ENCODE assay signal across 8 cellular contexts in the genomic region with DNA sequence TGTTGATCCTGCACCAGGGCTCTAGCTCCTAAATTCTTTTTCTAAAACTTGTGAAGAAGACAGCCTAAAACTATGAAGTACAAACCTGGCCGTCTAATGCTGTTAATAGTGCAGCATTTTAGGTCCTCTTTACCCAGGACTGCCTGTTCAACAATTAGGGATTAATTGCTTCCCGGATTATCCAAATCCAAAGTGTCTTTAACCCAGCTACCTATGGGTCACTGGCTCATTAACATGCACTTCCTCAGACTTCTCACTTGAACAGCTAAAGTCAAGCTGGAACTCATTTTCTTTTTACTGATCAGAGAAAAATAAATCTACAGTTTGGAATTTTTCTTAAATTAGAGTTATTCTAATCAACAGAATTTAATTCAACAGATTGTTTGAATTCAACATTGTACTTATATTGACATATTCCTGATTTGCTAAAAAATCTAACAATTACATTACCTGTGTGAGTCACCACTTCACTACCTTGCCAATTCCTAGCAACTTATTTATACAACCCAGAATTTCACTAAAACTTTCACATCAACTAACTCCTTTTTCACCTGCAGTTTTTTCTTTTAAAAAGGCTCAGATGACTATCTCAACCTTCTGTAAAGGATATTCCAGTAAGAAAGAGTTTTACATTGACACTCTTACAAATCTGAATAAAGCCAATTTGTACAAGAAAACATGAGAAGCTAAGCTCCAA. TPM values are rescaled to one million over a fixed set of nuclear protein-coding genes. Genes with fewer than 3 reads are reported as not detected.
DNase-seq lines count a peak whose midpoint lies in the region; ATAC-seq and TF ChIP-seq lines count a peak whose summit lies in the region.

No MANE protein-coding gene starts in this region.

- H3K36me3 ChIP-seq in GM23248 (ENCODE audit: low read depth) (peaks cover 58% of the 10 kb centered on the region), SK-N-MC (ENCODE audit: insufficient read depth, low read length) (peaks cover 72% of the 10 kb centered on the region), skeletal muscle satellite cell (ENCODE audit: insufficient read depth, low read length) (peaks cover 72% of the 10 kb centered on the region)

- H3K9ac ChIP-seq in GM23248 (peak overlapping the region; percentile 100), SK-N-MC (ENCODE audit: insufficient read length) (peak overlapping the region; percentile 97), skeletal muscle satellite cell (ENCODE audit: low read depth, low read length) (peak overlapping the region; percentile 100)

- ATAC-seq in HG03521 (IDR thresholded peaks at IDR 0.05; ENCODE audit: unreplicated experiment): no peak

- DNase-seq in GM23248 (no peak), SK-N-MC (ENCODE audit: low read depth, low spot score) (no peak), fibroblast of mammary gland (ENCODE audit: low read depth) (no peak), NCI-H2171 treated with DMSO at 0.1 percent for 48 hours (lab: John Stamatoyannopoulos, UW) (no peak), GM13976 (ENCODE audit: low spot score) (no peak), midbrain (lab: John Stamatoyannopoulos, UW) (no peak)

- WGBS in GM23248 (ENCODE audit: low coverage in 1 of 2, low lambda C conversion rate in 2 of 2, missing lambda C conversion rate in 2 of 2), 2 experiments: 0 to 3% methylated on average over 2 of the region's 2 CpGs

- H3K4me1 ChIP-seq in GM23248 (ENCODE audit: insufficient read depth): peaks cover 45% of the 10 kb centered on the region
- peaks cover 28% of the 10 kb centered on the region for H3K4me1 ChIP-seq in skeletal muscle satellite cell (ENCODE audit: control insufficient read depth, insufficient read depth, low read length)

- in situ Hi-C loops in GM23248 (cut with MboI): loop anchor here (25.0 kb wide), 1 partner anchor 176 kb away; no protein-coding TSS in a partner anchor
- in situ Hi-C loops in GM13976 (cut with MboI; ENCODE audit: low sequenced_read_pairs, unreplicated experiment): no loop called here

- no peak overlapping the region for H2AFZ ChIP-seq in GM23248

- H3K4me3 ChIP-seq in GM23248: peak overlapping the region; percentile 97
- H3K4me3 ChIP-seq in SK-N-MC: peak overlapping the region; percentile 93
- peak overlapping the region; percentile 97 for H3K4me3 ChIP-seq in fibroblast of mammary gland (ENCODE audit: control insufficient read depth, low read depth, low read length)
- peak overlapping the region; percentile 100 for H3K4me3 ChIP-seq in skeletal muscle satellite cell (ENCODE audit: low read length)

- peaks cover 59% of the 10 kb centered on the region for H3F3A ChIP-seq in GM23248 (ENCODE audit: insufficient read depth)

- no peaks in the 10 kb centered on the region for H3K9me3 ChIP-seq in GM23248 (ENCODE audit: low read depth)
- no peaks in the 10 kb centered on the region for H3K9me3 ChIP-seq in SK-N-MC (ENCODE audit: low read depth, low read length)
- no peaks in the 10 kb centered on the region for H3K9me3 ChIP-seq in skeletal muscle satellite cell (replicated peaks; ENCODE audit: low read length)

- H3K4me2 ChIP-seq in GM23248 (ENCODE audit: unreplicated experiment): peak overlapping the region; percentile 92
- H3K4me2 ChIP-seq in skeletal muscle satellite cell (ENCODE audit: low read length): peak overlapping the region; percentile 76

- H3K9me2 ChIP-seq in GM23248 (ENCODE audit: insufficient read depth): no peaks in the 10 kb centered on the region

- TF ChIP-seq CTCF in fibroblast of mammary gland (conservative IDR thresholded peaks at IDR 0.05; ENCODE audit: control insufficient read depth, insufficient read depth, low read depth, low read length): no peak
- no peak for TF ChIP-seq CTCF in GM13976 (IDR thresholded peaks at IDR 0.05; ENCODE audit: borderline replicate concordance, control extremely low read depth, extremely low read depth, insufficient read depth, missing control alignments)

- peaks cover 80% of the 10 kb centered on the region for H3K79me2 ChIP-seq in GM23248 (ENCODE audit: insufficient read depth)

- H3K27me3 ChIP-seq in GM23248 (replicated peaks; ENCODE audit: insufficient read depth) (no peaks in the 10 kb centered on the region), skeletal muscle satellite cell (ENCODE audit: control insufficient read depth, insufficient read depth, low read length) (no peaks in the 10 kb centered on the region)

- H3K27ac ChIP-seq in GM23248 (peak overlapping the region; percentile 99), SK-N-MC (no peak overlapping the region)

- H4K20me1 ChIP-seq in GM23248 (ENCODE audit: insufficient read depth): peaks cover 42% of the 10 kb centered on the region

RNA-seq across cellular contexts. Expression of a gene that starts 3.3 kb away (rescaled TPM):
- total RNA-seq in GM23248 (2014; rRNA removed; shearing (Covaris generic)): 226 and 227 TPM in 2 replicates
- polyA plus RNA-seq in GM23248 (2016; fragmentation: Nextera tagmentation; extraction: Ambion mirVana): 166 and 173 TPM in 2 replicates
- total RNA-seq in skeletal muscle satellite cell (2012; rRNA removed): 217 and 250 TPM in 2 replicates

RNA-seq across cellular contexts. Expression of a gene that starts 25.6 kb away (rescaled TPM):
- total RNA-seq in GM23248 (2014; rRNA removed; shearing (Covaris generic)): 21.5 and 21.9 TPM in 2 replicates
- polyA plus RNA-seq in GM23248 (2016; fragmentation: Nextera tagmentation; extraction: Ambion mirVana): 86.5 and 88.0 TPM in 2 replicates
- 31.4 and 41.9 TPM in 2 replicates for total RNA-seq in skeletal muscle satellite cell (2012; rRNA removed)
